Comparison of ENCODE assay signal across 8 cellular contexts in the genomic region with DNA sequence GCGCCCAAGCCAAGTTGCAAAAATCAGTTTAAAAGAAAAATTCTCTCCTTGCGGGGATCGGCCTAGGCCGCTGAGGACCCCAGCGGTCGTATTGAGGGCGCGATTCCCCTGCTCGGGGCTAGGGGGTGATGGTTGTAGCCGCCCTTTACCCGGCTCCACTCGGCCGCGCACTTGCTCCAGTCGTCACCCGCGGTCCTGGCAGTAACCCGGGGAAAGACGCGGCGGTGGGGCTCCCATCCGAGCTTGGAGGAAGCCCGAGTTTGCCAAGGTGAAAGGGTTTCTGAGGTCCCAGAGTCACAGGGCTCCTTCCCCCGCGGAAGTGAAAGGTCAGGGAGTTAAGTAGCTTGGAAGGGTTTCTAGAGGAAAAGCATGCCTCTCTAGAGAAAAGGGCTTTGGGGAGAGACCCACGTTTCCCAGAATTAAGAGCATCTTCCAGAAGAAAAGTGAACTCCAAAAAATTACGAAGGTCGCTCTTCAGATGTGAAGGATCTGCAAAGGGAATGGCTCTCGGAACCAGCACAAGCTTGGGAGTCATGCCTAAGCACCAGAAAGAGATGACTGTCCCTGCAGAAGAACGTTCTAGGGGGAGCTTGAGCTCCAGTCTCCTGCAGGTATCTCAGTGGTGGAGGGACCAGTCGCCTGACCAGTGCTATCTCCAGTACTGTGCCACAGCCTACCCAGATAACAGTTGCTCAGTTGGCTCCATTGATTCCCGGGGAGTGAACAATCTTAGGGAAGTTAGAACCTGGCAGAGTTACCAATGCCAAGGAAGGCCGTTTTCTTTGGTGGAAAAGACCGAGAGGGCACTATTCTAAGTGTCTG. TPM values are rescaled to one million over a fixed set of nuclear protein-coding genes. Genes with fewer than 3 reads are reported as not detected.
A peak's percentile ranks its signal among the peaks of the same experiment; 100 is the strongest.
DNase-seq lines count a peak whose midpoint lies in the region; ATAC-seq lines count a peak whose summit lies in the region.

No MANE protein-coding gene starts in this region.

- peak overlapping the region; percentile 78 for H3K4me3 ChIP-seq in BLaER1

- H3K4me3 Mint-ChIP-seq in central memory CD8-positive, alpha-beta T cell, result peak overlapping the region; percentile 85

- peaks cover 13% of the 10 kb centered on the region; the same call in 1 of the 2 replicates for H4K20me1 ChIP-seq in BLaER1

- no peaks in the 10 kb centered on the region for H3K27me3 Mint-ChIP-seq in central memory CD8-positive, alpha-beta T cell

- ATAC-seq in GM19328 (IDR thresholded peaks at IDR 0.05; ENCODE audit: unreplicated experiment) (peak; percentile 3), HG03520 (IDR thresholded peaks at IDR 0.05; ENCODE audit: unreplicated experiment) (peak; percentile 7), left colon (peak; percentile 34)
- ATAC-seq in central memory CD8-positive, alpha-beta T cell (replicated peaks; ENCODE audit: extremely low read depth, poor library complexity, severe bottlenecking), result peak; percentile 5

- intact Hi-C loops in left colon (cut with DNase I, micrococcal nuclease), result no loop called here

- H3K9ac ChIP-seq in BLaER1, result peak overlapping the region; percentile 88

- H3K9me3 ChIP-seq in BLaER1, result no peaks in the 10 kb centered on the region

- DNase-seq in T-helper 22 cell (ENCODE audit: low read depth) (peak; percentile 19), left colon (peak; percentile 50 to 66), mesenteric fat pad (ENCODE audit: low spot score) (no peak)
- no peak for DNase-seq in central memory CD8-positive, alpha-beta T cell (ENCODE audit: low spot score in 2 of 2)
- peak; percentile 20 to 31 for DNase-seq in stimulated activated CD4-positive, alpha-beta T cell treated with anti-CD3 and anti-CD28 coated beads, Interleukin-2, amount 100 ng/mL, for 48 hours

- H3K4me2 ChIP-seq in BLaER1, result peak overlapping the region; percentile 97

- no peaks in the 10 kb centered on the region for H3K27me3 ChIP-seq in BLaER1

- peaks cover 40% of the 10 kb centered on the region for H3K36me3 Mint-ChIP-seq in central memory CD8-positive, alpha-beta T cell (ENCODE audit: insufficient read depth)

- no peaks in the 10 kb centered on the region for H3K9me3 Mint-ChIP-seq in central memory CD8-positive, alpha-beta T cell

- H3K36me3 ChIP-seq in BLaER1, result peaks cover 34% of the 10 kb centered on the region

- peaks cover 37% of the 10 kb centered on the region for H3K4me1 ChIP-seq in BLaER1

- peak overlapping the region; percentile 95 for H3K27ac Mint-ChIP-seq in central memory CD8-positive, alpha-beta T cell (ENCODE audit: low read depth)

- H3K27ac ChIP-seq in BLaER1, result peak overlapping the region; percentile 86

- H3K4me1 Mint-ChIP-seq in central memory CD8-positive, alpha-beta T cell, result peaks cover 18% of the 10 kb centered on the region

RNA-seq across cellular contexts. Expression of gene LAP3, which starts 0.9 kb away (rescaled TPM):
- 10 to 100 TPM; 57.5 to 67.4 TPM for total RNA-seq in left colon
- 110 TPM for total RNA-seq in mesenteric fat pad

RNA-seq across cellular contexts. Expression of gene MED28, which starts 36.6 kb away (rescaled TPM):
- total RNA-seq in left colon, result 10 to 100 TPM; 31.8 to 32.1 TPM
- 30.7 TPM for total RNA-seq in mesenteric fat pad

Comparison
In these comparisons a context has a peak if more than half of its experiments do, and no peak if none do; other contexts are left out.
1. DNase-seq: peak in T-helper 22 cell (single experiment), left colon (2 of 2) and stimulated activated CD4-positive, alpha-beta T cell treated with anti-CD3 and anti-CD28 coated beads, Interleukin-2, amount 100 ng/mL, for 48 hours (2 of 2); none in central memory CD8-positive, alpha-beta T cell (0 of 2) and mesenteric fat pad (single experiment).
2. Peak in every context shown above with its lines, with median percentiles within 50 percentile points of each other: ATAC-seq.